Comparison of ENCODE assay signal across 1 cellular context in genomic region chr9:76423216-76424177, GRCh38.
A peak's percentile ranks its signal among the peaks of the same experiment; 100 is the strongest.
TF ChIP-seq lines count a peak whose summit lies in the region.

No MANE protein-coding gene starts in this region.

TF ChIP-seq in HepG2, 621 proteins besides CTCF, POLR2A, EP300 and RAD21 (continued from another document and continues in another):
- TF ChIP-seq ZNF142 (CRISPR knock-in tag; IDR thresholded peaks at IDR 0.05) (no peak), NR2F2 (IDR thresholded peaks at IDR 0.05; ENCODE audit: borderline replicate concordance, low read depth) (peak; percentile 84), ZFP36 (IDR thresholded peaks at IDR 0.05; ENCODE audit: borderline replicate concordance, low read depth, low read length, partially characterized antibody) (no peak), THAP8 (CRISPR knock-in tag; IDR thresholded peaks at IDR 0.05; ENCODE audit: borderline replicate concordance) (no peak), GFI1 (CRISPR knock-in tag; IDR thresholded peaks at IDR 0.05; ENCODE audit: borderline replicate concordance) (peak; percentile 72; the same call in 1 of the 2 replicates), PAF1 (CRISPR knock-in tag; IDR thresholded peaks at IDR 0.05) (no peak), ZNF30 (CRISPR knock-in tag; IDR thresholded peaks at IDR 0.05) (no peak), ZMYM3 (CRISPR knock-in tag; IDR thresholded peaks at IDR 0.05) (no peak), PRDM4 (CRISPR knock-in tag; IDR thresholded peaks at IDR 0.05; ENCODE audit: borderline replicate concordance) (no peak), ARHGAP35 (CRISPR knock-in tag; IDR thresholded peaks at IDR 0.05; ENCODE audit: borderline replicate concordance) (no peak), ZNF782 (CRISPR knock-in tag; IDR thresholded peaks at IDR 0.05; ENCODE audit: borderline replicate concordance) (no peak), PTBP1 (IDR thresholded peaks at IDR 0.05; ENCODE audit: low read depth, low read length, poor library complexity, severe bottlenecking) (no peak), MXD4 (CRISPR knock-in tag; IDR thresholded peaks at IDR 0.05) (no peak), MED13 (CRISPR knock-in tag; IDR thresholded peaks at IDR 0.05) (no peak), HCFC1 (IDR thresholded peaks at IDR 0.05; ENCODE audit: low read depth, low read length) (no peak), ZBTB14 (CRISPR knock-in tag; IDR thresholded peaks at IDR 0.05) (no peak), IRX3 (CRISPR knock-in tag; IDR thresholded peaks at IDR 0.05; ENCODE audit: borderline replicate concordance, low read depth) (no peak), ZBTB39 (CRISPR knock-in tag; IDR thresholded peaks at IDR 0.05) (peak; percentile 52; the same call in 1 of the 2 replicates), ZNF24 (IDR thresholded peaks at IDR 0.05) (no peak), DNMT1 (CRISPR knock-in tag; IDR thresholded peaks at IDR 0.05) (no peak), SMAD9 (CRISPR knock-in tag; IDR thresholded peaks at IDR 0.05) (no peak), ZNF577 (CRISPR knock-in tag; IDR thresholded peaks at IDR 0.05; ENCODE audit: borderline replicate concordance, low read depth) (no peak), SP4 (CRISPR knock-in tag; IDR thresholded peaks at IDR 0.05) (no peak), SSRP1 (CRISPR knock-in tag; IDR thresholded peaks at IDR 0.05) (no peak), PATZ1 (CRISPR knock-in tag; IDR thresholded peaks at IDR 0.05) (peak; percentile 44), MED1 (CRISPR knock-in tag; IDR thresholded peaks at IDR 0.05) (peak; percentile 80), ARID3A (IDR thresholded peaks at IDR 0.05; ENCODE audit: low read depth, low read length) (peak; percentile 97), DBP (CRISPR knock-in tag; IDR thresholded peaks at IDR 0.05; ENCODE audit: not compliant biosample characterization) (no peak), ZNF451 (CRISPR knock-in tag; IDR thresholded peaks at IDR 0.05) (no peak), ZNF580 (CRISPR knock-in tag; IDR thresholded peaks at IDR 0.05; ENCODE audit: borderline replicate concordance, low read depth) (no peak), POGK (CRISPR knock-in tag; conservative IDR thresholded peaks at IDR 0.05) (no peak), MAFG (CRISPR knock-in tag; IDR thresholded peaks at IDR 0.05) (no peak), USF2 (IDR thresholded peaks at IDR 0.05; ENCODE audit: low read depth, low read length) (no peak), USF2 (CRISPR knock-in tag; IDR thresholded peaks at IDR 0.05; ENCODE audit: borderline replicate concordance) (no peak)
